In the genomic region with DNA sequence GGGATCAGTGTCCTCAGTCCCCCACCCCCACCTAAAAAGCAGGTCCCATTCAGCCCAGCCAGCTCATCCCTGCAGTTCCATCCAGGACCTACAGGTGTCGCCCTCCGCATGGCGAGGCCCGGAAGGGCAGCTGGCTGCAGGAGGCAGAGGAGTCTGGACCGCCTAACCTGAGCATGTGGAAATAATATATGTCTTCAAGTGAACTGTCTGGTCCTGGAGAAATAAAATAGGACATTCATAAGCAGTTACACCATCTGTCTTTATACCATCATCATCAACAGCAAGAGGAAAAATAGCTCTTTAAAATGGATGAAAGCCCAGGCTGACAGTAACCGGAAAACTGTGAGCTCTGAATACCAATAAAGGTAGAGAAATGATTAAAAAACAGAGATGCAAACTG, we compare ENCODE assay signal across 8 cellular contexts.
DNase-seq lines count a peak whose midpoint lies in the region; ATAC-seq, FAIRE-seq and TF ChIP-seq lines count a peak whose summit lies in the region.

No MANE protein-coding gene starts in this region.

- H3K4me1 Mint-ChIP-seq in activated T-cell treated with anti-CD3 and anti-CD28 coated beads, Interleukin-2, amount 50 U/mL, for 4 hours (ENCODE audit: low read depth): no peaks in the 10 kb centered on the region

- DNase-seq in ACHN (peak; percentile 80), GM12892 (ENCODE audit: insufficient read length) (peak; percentile 51), NOMO-1 treated with dmso at 0.1 percent for 144 hours (lab: John Stamatoyannopoulos, UW; ENCODE audit: unreplicated experiment) (peak; percentile 15), fibroblast of peridontal ligament (ENCODE audit: extremely low read depth) (peak; percentile 74), stromal cell of bone marrow (ENCODE audit: low read depth) (peak; percentile 48)
- peak; percentile 50 for DNase-seq in activated T-cell treated with anti-CD3 and anti-CD28 coated beads, Interleukin-2, amount 50 U/mL, for 4 hours

- H3K9me3 ChIP-seq in neutrophil: no peaks in the 10 kb centered on the region

- H3K36me3 Mint-ChIP-seq in activated T-cell treated with anti-CD3 and anti-CD28 coated beads, Interleukin-2, amount 50 U/mL, for 4 hours (ENCODE audit: insufficient read depth): no peaks in the 10 kb centered on the region

- H3K27me3 Mint-ChIP-seq in activated T-cell treated with anti-CD3 and anti-CD28 coated beads, Interleukin-2, amount 50 U/mL, for 4 hours (ENCODE audit: low read depth): no peaks in the 10 kb centered on the region

- no peaks in the 10 kb centered on the region for H3K4me1 ChIP-seq in neutrophil (ENCODE audit: control insufficient read depth in 1 of 2, insufficient read depth in 1 of 2, low read depth in 1 of 2, low read length in 1 of 2)

- H3K4me3 Mint-ChIP-seq in activated T-cell treated with anti-CD3 and anti-CD28 coated beads, Interleukin-2, amount 50 U/mL, for 4 hours: no peak overlapping the region

- ATAC-seq in HG03342 (IDR thresholded peaks at IDR 0.05; ENCODE audit: unreplicated experiment): peak; percentile 77
- ATAC-seq in activated T-cell treated with anti-CD3 and anti-CD28 coated beads, Interleukin-2, amount 50 U/mL, for 4 hours: peak; percentile 43 to 60

- H3K27me3 ChIP-seq in neutrophil: no peaks in the 10 kb centered on the region

- in situ Hi-C loops in ACHN (cut with HindIII; ENCODE audit: low pct_ligation_motif_present, low pct_unique_long_range_greater_than_20kb, low sequenced_read_pairs): no loop called here

- peak; percentile 92 for TF ChIP-seq CTCF in neutrophil (IDR thresholded peaks at IDR 0.05)

- no peaks in the 10 kb centered on the region for H3K9me3 Mint-ChIP-seq in activated T-cell treated with anti-CD3 and anti-CD28 coated beads, Interleukin-2, amount 50 U/mL, for 4 hours

- no peak for TF ChIP-seq POLR2A in GM12892 (IDR thresholded peaks at IDR 0.05; ENCODE audit: low read depth, low read length)

- H3K27ac ChIP-seq in neutrophil: no peak overlapping the region

- peak; percentile 91 for FAIRE-seq in GM12892 (lab: Jason Lieb, UNC)

- no peaks in the 10 kb centered on the region for H3K36me3 ChIP-seq in neutrophil

- no peak overlapping the region for H3K4me3 ChIP-seq in neutrophil (ENCODE audit: low read depth in 1 of 2, low read length in 1 of 2)

Comparison
In these comparisons a context has a peak if more than half of its experiments do, and no peak if none do; other contexts are left out.
1. DNase-seq: peak in every context shown above with its lines; median percentile 80 in ACHN; 74 in fibroblast of peridontal ligament; 51 in GM12892; 50 in activated T-cell treated with anti-CD3 and anti-CD28 coated beads, Interleukin-2, amount 50 U/mL, for 4 hours; 48 in stromal cell of bone marrow; 15 in NOMO-1 treated with dmso at 0.1 percent for 144 hours.